ENCODE assay signal across 8 cellular contexts in the genomic region with DNA sequence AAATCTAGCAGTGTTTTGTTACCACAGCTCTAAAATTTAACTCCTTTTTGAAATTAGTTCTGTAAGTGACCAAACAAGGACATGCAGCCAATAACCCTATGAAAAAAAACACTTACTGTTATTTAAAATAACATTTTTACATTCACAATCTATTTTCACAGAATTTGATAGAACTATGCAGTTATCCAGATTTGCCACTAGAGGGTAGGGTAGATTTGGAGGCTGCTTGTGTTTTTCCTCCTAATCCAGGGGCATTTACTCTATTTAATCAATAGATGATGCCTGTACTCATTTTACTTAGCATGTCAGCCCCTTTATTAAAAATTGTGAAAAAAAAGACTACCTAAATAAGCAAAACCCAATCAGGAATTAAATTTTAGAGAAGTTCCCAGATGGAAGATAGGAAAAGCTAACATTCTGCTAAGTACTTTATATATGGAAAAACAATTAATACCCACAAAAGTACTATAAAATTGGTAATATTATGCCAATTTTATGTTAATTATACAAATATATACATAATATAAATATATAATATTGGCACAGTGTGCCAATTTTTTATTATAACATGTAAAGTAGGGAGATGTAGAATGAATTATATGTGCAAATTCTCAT. TPM values are rescaled to one million over a fixed set of nuclear protein-coding genes. Genes with fewer than 3 reads are reported as not detected.
DNase-seq lines count a peak whose midpoint lies in the region; FAIRE-seq and TF ChIP-seq lines count a peak whose summit lies in the region.

No MANE protein-coding gene starts in this region.

- FAIRE-seq in GM18507 (lab: Jason Lieb, UNC) (peak; percentile 81), GM12891 (lab: Jason Lieb, UNC) (no peak)

- POLR2A ChIA-PET in A673 (lab: Charles Lee; ENCODE audit: low non-redundant PET) = no interaction called here

- CTCF ChIA-PET in A673 (lab: Charles Lee) = no interaction called here

- H3K4me1 Mint-ChIP-seq in progenitor cell of endocrine pancreas (ENCODE audit: low read depth) = no peaks in the 10 kb centered on the region
- no peaks in the 10 kb centered on the region for H3K4me1 Mint-ChIP-seq in activated T-cell treated with anti-CD3 and anti-CD28 coated beads, Interleukin-2, amount 50 U/mL, for 24 hours (ENCODE audit: low read depth)

- no peaks in the 10 kb centered on the region for H3K9me3 ChIP-seq in A673 (ENCODE audit: low read depth, low read length, poor library complexity, severe bottlenecking)

- H3K4me3 ChIP-seq in A673 (ENCODE audit: low read depth, low read length, poor library complexity, severe bottlenecking) (no peak overlapping the region), epithelial cell of esophagus (ENCODE audit: low read length) (no peak overlapping the region)

- no peak for TF ChIP-seq POLR2A in GM12891 (IDR thresholded peaks at IDR 0.05; ENCODE audit: low read depth, low read length)

- no peaks in the 10 kb centered on the region for H3K9me3 Mint-ChIP-seq in progenitor cell of endocrine pancreas (ENCODE audit: low read depth)
- no peaks in the 10 kb centered on the region for H3K9me3 Mint-ChIP-seq in activated T-cell treated with anti-CD3 and anti-CD28 coated beads, Interleukin-2, amount 50 U/mL, for 24 hours

- DNase-seq in A673 (ENCODE audit: low spot score) (peak; percentile 41), GM18507 (ENCODE audit: extremely low spot score, insufficient read length, low read depth) (peak; percentile 37), OCI-M1 (lab: John Stamatoyannopoulos, UW) (peak; percentile 53), epithelial cell of esophagus (ENCODE audit: low read depth) (peak; percentile 35), progenitor cell of endocrine pancreas (ENCODE audit: low spot score, unreplicated experiment) (no peak), GM12891 (ENCODE audit: insufficient read length, low spot score) (no peak)
- DNase-seq in stimulated activated CD4-positive, alpha-beta T cell treated with anti-CD3 and anti-CD28 coated beads, Interleukin-1b, Interleukin-23, amount 100 ng/mL, for 48 hours = no peak
- no peak for DNase-seq in activated T-cell treated with anti-CD3 and anti-CD28 coated beads, Interleukin-2, amount 50 U/mL, for 24 hours

- peaks cover under 1% of the 10 kb centered on the region for H3K4me1 ChIP-seq in A673 (ENCODE audit: insufficient read depth, low read length, poor library complexity, severe bottlenecking)

- no peaks in the 10 kb centered on the region for H3K36me3 ChIP-seq in A673 (ENCODE audit: insufficient read depth, low read length, poor library complexity, severe bottlenecking)

- no peaks in the 10 kb centered on the region for H3K36me3 Mint-ChIP-seq in progenitor cell of endocrine pancreas (ENCODE audit: insufficient read depth)
- no peaks in the 10 kb centered on the region for H3K36me3 Mint-ChIP-seq in activated T-cell treated with anti-CD3 and anti-CD28 coated beads, Interleukin-2, amount 50 U/mL, for 24 hours (ENCODE audit: low read depth)

- no TSS peak for BruUV-seq in A673 (replicated peaks; lab: Mats Ljungman, UMichigan)

- intact Hi-C loops in A673 (cut with micrococcal nuclease; ENCODE audit: unreplicated experiment) = loop anchor here (5.0 to 10.0 kb wide), 2 partner anchors 104 to 247 kb away; no protein-coding TSS in a partner anchor

- no peaks in the 10 kb centered on the region for H3K27me3 ChIP-seq in A673 (replicated peaks; ENCODE audit: insufficient read depth, low read depth, low read length, poor library complexity)

- no peaks in the 10 kb centered on the region for H3K27me3 Mint-ChIP-seq in progenitor cell of endocrine pancreas
- peaks cover 7% of the 10 kb centered on the region for H3K27me3 Mint-ChIP-seq in activated T-cell treated with anti-CD3 and anti-CD28 coated beads, Interleukin-2, amount 50 U/mL, for 24 hours

- no peak overlapping the region for H3K4me3 Mint-ChIP-seq in progenitor cell of endocrine pancreas (ENCODE audit: low read depth)
- no peak overlapping the region for H3K4me3 Mint-ChIP-seq in activated T-cell treated with anti-CD3 and anti-CD28 coated beads, Interleukin-2, amount 50 U/mL, for 24 hours

- no peak overlapping the region for H3K27ac ChIP-seq in A673 (ENCODE audit: low read depth, low read length, poor library complexity, severe bottlenecking)

- peak; percentile 85 for TF ChIP-seq CTCF in A673 (conservative IDR thresholded peaks at IDR 0.05; ENCODE audit: low read depth, low read length)
- TF ChIP-seq CTCF in epithelial cell of esophagus (IDR thresholded peaks at IDR 0.05; ENCODE audit: insufficient read depth, low read depth, low read length, missing control alignments) = peak; percentile 82
- peak; percentile 86 for TF ChIP-seq CTCF in progenitor cell of endocrine pancreas (IDR thresholded peaks at IDR 0.05; ENCODE audit: unreplicated experiment)

- H3K27ac Mint-ChIP-seq in progenitor cell of endocrine pancreas = no peak overlapping the region
- no peak overlapping the region for H3K27ac Mint-ChIP-seq in activated T-cell treated with anti-CD3 and anti-CD28 coated beads, Interleukin-2, amount 50 U/mL, for 24 hours

TF ChIP-seq in GM12891, 5 proteins besides CTCF, POLR2A, EP300 and RAD21:
- no peak for TF ChIP-seq POU2F2 (IDR thresholded peaks at IDR 0.05; ENCODE audit: low read depth, low read length)
- TF ChIP-seq TAF1 (IDR thresholded peaks at IDR 0.05; ENCODE audit: low read depth, low read length) = no peak
- no peak for TF ChIP-seq PAX5 (IDR thresholded peaks at IDR 0.05; ENCODE audit: insufficient read depth, low read length, severe bottlenecking)
- TF ChIP-seq SPI1 (IDR thresholded peaks at IDR 0.05; ENCODE audit: low read depth, low read length) = no peak
- TF ChIP-seq POLR2AphosphoS5 (IDR thresholded peaks at IDR 0.05; ENCODE audit: low read depth, low read length) = no peak

RNA-seq across cellular contexts. Expression of a gene that starts 18.1 kb away (rescaled TPM):
- total RNA-seq in A673 (2021) (not detected in 2 replicates), progenitor cell of endocrine pancreas (not detected in 2 replicates)
- polyA plus RNA-seq in GM12891 (2012; ENCODE audit: low read depth, missing spikeins) = not detected

RNA-seq across cellular contexts. Expression of a gene that starts 23.7 kb away (rescaled TPM):
- total RNA-seq in A673 (2021) = not detected in 2 replicates
- not detected in 2 replicates for total RNA-seq in progenitor cell of endocrine pancreas
- not detected for polyA plus RNA-seq in GM12891 (2012; ENCODE audit: low read depth, missing spikeins)

Comparison
In these comparisons a context has a peak if more than half of its experiments do, and no peak if none do; other contexts are left out.
1. DNase-seq: peak in A673 (single experiment), GM18507 (single experiment), OCI-M1 (single experiment) and epithelial cell of esophagus (single experiment); none in progenitor cell of endocrine pancreas (single experiment), GM12891 (single experiment), stimulated activated CD4-positive, alpha-beta T cell treated with anti-CD3 and anti-CD28 coated beads, Interleukin-1b, Interleukin-23, amount 100 ng/mL, for 48 hours (single experiment) and activated T-cell treated with anti-CD3 and anti-CD28 coated beads, Interleukin-2, amount 50 U/mL, for 24 hours (single experiment).
2. Peak in every context shown above with its lines, with median percentiles within 50 percentile points of each other: CTCF ChIP-seq.